ENCODE assay signal across 2 cellular contexts in the genomic region with DNA sequence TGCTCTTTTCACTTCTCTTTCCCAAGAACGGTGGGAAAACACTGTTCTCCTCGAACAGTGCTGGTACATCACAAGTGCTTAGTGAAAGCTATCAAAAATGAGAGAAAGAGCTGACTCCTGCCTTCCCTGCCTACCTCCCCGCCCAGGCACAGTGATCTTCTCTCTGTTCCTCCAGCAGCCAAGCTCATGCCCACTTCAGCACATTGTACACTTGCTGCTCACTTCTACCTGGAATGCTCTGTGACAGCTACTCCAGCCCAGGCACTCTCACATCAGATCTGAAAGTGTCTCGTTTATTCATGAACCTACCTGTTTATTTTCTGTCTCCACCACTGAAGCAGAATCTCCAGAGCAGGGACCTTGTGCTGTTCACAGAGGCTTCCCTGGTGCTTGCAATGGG.
TF ChIP-seq lines count a peak whose summit lies in the region.

No MANE protein-coding gene starts in this region.

TF ChIP-seq in HepG2, 621 proteins besides CTCF, POLR2A, EP300 and RAD21:
- TF ChIP-seq ARID2 (CRISPR knock-in tag; IDR thresholded peaks at IDR 0.05; ENCODE audit: borderline replicate concordance) = 0 out of 2 replicates have a peak, but pooled peaks have one; percentile 43
- TF ChIP-seq, protein P1, sequence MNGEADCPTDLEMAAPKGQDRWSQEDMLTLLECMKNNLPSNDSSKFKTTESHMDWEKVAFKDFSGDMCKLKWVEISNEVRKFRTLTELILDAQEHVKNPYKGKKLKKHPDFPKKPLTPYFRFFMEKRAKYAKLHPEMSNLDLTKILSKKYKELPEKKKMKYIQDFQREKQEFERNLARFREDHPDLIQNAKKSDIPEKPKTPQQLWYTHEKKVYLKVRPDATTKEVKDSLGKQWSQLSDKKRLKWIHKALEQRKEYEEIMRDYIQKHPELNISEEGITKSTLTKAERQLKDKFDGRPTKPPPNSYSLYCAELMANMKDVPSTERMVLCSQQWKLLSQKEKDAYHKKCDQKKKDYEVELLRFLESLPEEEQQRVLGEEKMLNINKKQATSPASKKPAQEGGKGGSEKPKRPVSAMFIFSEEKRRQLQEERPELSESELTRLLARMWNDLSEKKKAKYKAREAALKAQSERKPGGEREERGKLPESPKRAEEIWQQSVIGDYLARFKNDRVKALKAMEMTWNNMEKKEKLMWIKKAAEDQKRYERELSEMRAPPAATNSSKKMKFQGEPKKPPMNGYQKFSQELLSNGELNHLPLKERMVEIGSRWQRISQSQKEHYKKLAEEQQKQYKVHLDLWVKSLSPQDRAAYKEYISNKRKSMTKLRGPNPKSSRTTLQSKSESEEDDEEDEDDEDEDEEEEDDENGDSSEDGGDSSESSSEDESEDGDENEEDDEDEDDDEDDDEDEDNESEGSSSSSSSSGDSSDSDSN (CRISPR knock-in tag; IDR thresholded peaks at IDR 0.05) = 0 out of 2 replicates have a peak, but pooled peaks have one; percentile 4
- TF ChIP-seq GLI4 (CRISPR knock-in tag; IDR thresholded peaks at IDR 0.05; ENCODE audit: borderline replicate concordance) = 0 out of 2 replicates have a peak, but pooled peaks have one; percentile 9
- TF ChIP-seq, protein P2, sequence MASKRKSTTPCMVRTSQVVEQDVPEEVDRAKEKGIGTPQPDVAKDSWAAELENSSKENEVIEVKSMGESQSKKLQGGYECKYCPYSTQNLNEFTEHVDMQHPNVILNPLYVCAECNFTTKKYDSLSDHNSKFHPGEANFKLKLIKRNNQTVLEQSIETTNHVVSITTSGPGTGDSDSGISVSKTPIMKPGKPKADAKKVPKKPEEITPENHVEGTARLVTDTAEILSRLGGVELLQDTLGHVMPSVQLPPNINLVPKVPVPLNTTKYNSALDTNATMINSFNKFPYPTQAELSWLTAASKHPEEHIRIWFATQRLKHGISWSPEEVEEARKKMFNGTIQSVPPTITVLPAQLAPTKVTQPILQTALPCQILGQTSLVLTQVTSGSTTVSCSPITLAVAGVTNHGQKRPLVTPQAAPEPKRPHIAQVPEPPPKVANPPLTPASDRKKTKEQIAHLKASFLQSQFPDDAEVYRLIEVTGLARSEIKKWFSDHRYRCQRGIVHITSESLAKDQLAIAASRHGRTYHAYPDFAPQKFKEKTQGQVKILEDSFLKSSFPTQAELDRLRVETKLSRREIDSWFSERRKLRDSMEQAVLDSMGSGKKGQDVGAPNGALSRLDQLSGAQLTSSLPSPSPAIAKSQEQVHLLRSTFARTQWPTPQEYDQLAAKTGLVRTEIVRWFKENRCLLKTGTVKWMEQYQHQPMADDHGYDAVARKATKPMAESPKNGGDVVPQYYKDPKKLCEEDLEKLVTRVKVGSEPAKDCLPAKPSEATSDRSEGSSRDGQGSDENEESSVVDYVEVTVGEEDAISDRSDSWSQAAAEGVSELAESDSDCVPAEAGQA (IDR thresholded peaks at IDR 0.05; ENCODE audit: low read depth) = no peak
- TF ChIP-seq, protein P2 (CRISPR knock-in tag; IDR thresholded peaks at IDR 0.05; ENCODE audit: borderline replicate concordance) = no peak

TF ChIP-seq in GM12891, 5 proteins besides CTCF, POLR2A, EP300 and RAD21:
- no peak for TF ChIP-seq PAX5 (IDR thresholded peaks at IDR 0.05; ENCODE audit: insufficient read depth, low read length, severe bottlenecking)
- no peak for TF ChIP-seq POU2F2 (IDR thresholded peaks at IDR 0.05; ENCODE audit: low read depth, low read length)
- no peak for TF ChIP-seq SPI1 (IDR thresholded peaks at IDR 0.05; ENCODE audit: low read depth, low read length)
- TF ChIP-seq POLR2AphosphoS5 (IDR thresholded peaks at IDR 0.05; ENCODE audit: low read depth, low read length) = no peak
- no peak for TF ChIP-seq TAF1 (IDR thresholded peaks at IDR 0.05; ENCODE audit: low read depth, low read length)
TF ChIP-seq in GM12891: peak in this region for 0.
